ENCODE assay signal across 9 cellular contexts in genomic region chr3:120451670-120452220, GRCh38. TPM values are rescaled to one million over a fixed set of nuclear protein-coding genes. Genes with fewer than 3 reads are reported as not detected.
DNase-seq lines count a peak whose midpoint lies in the region; ATAC-seq and TF ChIP-seq lines count a peak whose summit lies in the region.
"Had no signal": no experiment of that assay in that cellular context is flagged by ENCODE, and none has a peak within 500 bp of the region (broad histone marks: within the 10 kb centered on the region; RNA-seq: fewer than 3 reads in every experiment).

No MANE protein-coding gene starts in this region.

- H3K4me1 Mint-ChIP-seq in activated CD4-positive, alpha-beta memory T cell treated with anti-CD3 and anti-CD28 coated beads for 36 hours (ENCODE audit: low read depth): peaks cover 8% of the 10 kb centered on the region
- peaks cover 18% of the 10 kb centered on the region for H3K4me1 Mint-ChIP-seq in glutamatergic neuron (ENCODE audit: low read depth, unreplicated experiment)

- CTCF ChIA-PET in activated CD4-positive, alpha-beta memory T cell treated with anti-CD3 and anti-CD28 coated beads for 36 hours (lab: Charles Lee): no interaction called here

- H3K9me3 Mint-ChIP-seq in activated CD4-positive, alpha-beta memory T cell treated with anti-CD3 and anti-CD28 coated beads for 36 hours: peaks cover 3% of the 10 kb centered on the region
- peaks cover 13% of the 10 kb centered on the region for H3K9me3 Mint-ChIP-seq in glutamatergic neuron (ENCODE audit: unreplicated experiment)

- in situ Hi-C loops in GM13976 (cut with MboI; ENCODE audit: low sequenced_read_pairs, unreplicated experiment): no loop called here

- H3K4me3 Mint-ChIP-seq in activated CD4-positive, alpha-beta memory T cell treated with anti-CD3 and anti-CD28 coated beads for 36 hours: peak overlapping the region; percentile 45
- peak overlapping the region; percentile 62 for H3K4me3 Mint-ChIP-seq in glutamatergic neuron (ENCODE audit: unreplicated experiment)

- DNase-seq in GM13976 (ENCODE audit: low spot score): peak; percentile 16
- DNase-seq in activated CD4-positive, alpha-beta memory T cell treated with anti-CD3 and anti-CD28 coated beads for 36 hours: no peak
- no peak for DNase-seq in glutamatergic neuron
- DNase-seq in sciatic nerve (ENCODE audit: low spot score): no peak
- DNase-seq in stimulated activated CD4-positive, alpha-beta T cell treated with anti-CD3 and anti-CD28 coated beads, Interleukin-2, amount 100 ng/mL, for 24 hours: no peak
- DNase-seq: stimulated activated CD4-positive, alpha-beta T cell treated with anti-CD3 and anti-CD28 coated beads, Interleukin-4, amount 100 ng/mL, for 24 hours had no signal

- no peak overlapping the region for H3K27ac Mint-ChIP-seq in activated CD4-positive, alpha-beta memory T cell treated with anti-CD3 and anti-CD28 coated beads for 36 hours
- H3K27ac Mint-ChIP-seq in glutamatergic neuron (ENCODE audit: unreplicated experiment): no peak overlapping the region

- no peak for TF ChIP-seq CTCF in GM13976 (IDR thresholded peaks at IDR 0.05; ENCODE audit: borderline replicate concordance, control extremely low read depth, extremely low read depth, insufficient read depth, missing control alignments)
- TF ChIP-seq CTCF in glutamatergic neuron (IDR thresholded peaks at IDR 0.05; ENCODE audit: partially characterized antibody, unreplicated experiment): no peak

- POLR2A ChIA-PET in activated CD4-positive, alpha-beta memory T cell treated with anti-CD3 and anti-CD28 coated beads for 36 hours (lab: Charles Lee): no interaction called here

- intact Hi-C loops in activated CD4-positive, alpha-beta memory T cell treated with anti-CD3 and anti-CD28 coated beads for 36 hours (cut with micrococcal nuclease): no loop called here
- intact Hi-C loops in sciatic nerve (cut with DNase I): no loop called here

- peaks cover 44% of the 10 kb centered on the region for H3K27me3 Mint-ChIP-seq in activated CD4-positive, alpha-beta memory T cell treated with anti-CD3 and anti-CD28 coated beads for 36 hours
- H3K27me3 Mint-ChIP-seq in glutamatergic neuron (ENCODE audit: unreplicated experiment): peaks cover 10% of the 10 kb centered on the region

- ATAC-seq in sciatic nerve: peak; percentile 1
- ATAC-seq in GM21529 (IDR thresholded peaks at IDR 0.05; ENCODE audit: unreplicated experiment): no peak
- no peak for ATAC-seq in HG03354 (IDR thresholded peaks at IDR 0.05; ENCODE audit: poor library complexity, severe bottlenecking, unreplicated experiment)
- no peak for ATAC-seq in GM18858 (IDR thresholded peaks at IDR 0.05; ENCODE audit: unreplicated experiment)

- H3K36me3 Mint-ChIP-seq in activated CD4-positive, alpha-beta memory T cell treated with anti-CD3 and anti-CD28 coated beads for 36 hours: no peaks in the 10 kb centered on the region
- no peaks in the 10 kb centered on the region for H3K36me3 Mint-ChIP-seq in glutamatergic neuron (ENCODE audit: unreplicated experiment)

RNA-seq across cellular contexts. Expression of gene FSTL1, which starts 1.0 kb away (rescaled TPM):
- under 1 TPM; 0.12 to 0.40 TPM for total RNA-seq in activated CD4-positive, alpha-beta memory T cell treated with anti-CD3 and anti-CD28 coated beads for 36 hours
- 206 TPM for total RNA-seq in glutamatergic neuron (ENCODE audit: unreplicated experiment)
- total RNA-seq in sciatic nerve: 480 TPM

Comparison
In these comparisons a context has a peak if more than half of its experiments do, and no peak if none do; other contexts are left out.
1. RNA of gene FSTL1, which starts 1.0 kb away (total RNA-seq): 480 TPM in sciatic nerve (single experiment) and 206 TPM in glutamatergic neuron (single experiment); 0.12 to 0.40 TPM in activated CD4-positive, alpha-beta memory T cell treated with anti-CD3 and anti-CD28 coated beads for 36 hours; every median in the first group is over 100 times any median in the second.